1 cellular context compared by ENCODE assay signal in genomic region chr1:6299557-6300165, GRCh38.
TF ChIP-seq lines count a peak whose summit lies in the region.

No MANE protein-coding gene starts in this region.

TF ChIP-seq in GM12878, 131 proteins besides CTCF, POLR2A, EP300 and RAD21:
- TF ChIP-seq RELA (IDR thresholded peaks at IDR 0.05; ENCODE audit: borderline replicate concordance, partially characterized antibody) (no peak), ZBTB4 (CRISPR knock-in tag; IDR thresholded peaks at IDR 0.05) (no peak), EED (IDR thresholded peaks at IDR 0.05; ENCODE audit: low read depth) (0 out of 2 replicates have a peak, but pooled peaks have one; percentile 32), E4F1 (IDR thresholded peaks at IDR 0.05; ENCODE audit: borderline replicate concordance, partially characterized antibody) (no peak), IRF4 (IDR thresholded peaks at IDR 0.05; ENCODE audit: low read depth, low read length) (no peak), MXI1 (IDR thresholded peaks at IDR 0.05; ENCODE audit: low read depth, low read length) (no peak), ZZZ3 (IDR thresholded peaks at IDR 0.05; ENCODE audit: control insufficient read depth, insufficient read length, low read depth) (no peak), CBX3 (IDR thresholded peaks at IDR 0.05; ENCODE audit: borderline replicate concordance, low read depth) (no peak), ZSCAN29 (IDR thresholded peaks at IDR 0.05) (no peak), MAX (IDR thresholded peaks at IDR 0.05; ENCODE audit: low read depth, low read length) (no peak), SP1 (IDR thresholded peaks at IDR 0.05; ENCODE audit: low read depth, low read length) (no peak), JUNB (IDR thresholded peaks at IDR 0.05) (peak; percentile 12; the same call in 1 of the 2 replicates), KAT2A (conservative IDR thresholded peaks at IDR 0.05; ENCODE audit: control insufficient read depth, low read depth, low read length) (no peak), BCL3 (IDR thresholded peaks at IDR 0.05; ENCODE audit: borderline replicate concordance, insufficient read depth, low read depth, low read length, poor library complexity, severe bottlenecking) (no peak), SREBF1 (IDR thresholded peaks at IDR 0.05; ENCODE audit: low read length) (no peak), IKZF2 (IDR thresholded peaks at IDR 0.05) (no peak), TCF12 (IDR thresholded peaks at IDR 0.05; ENCODE audit: low read depth, low read length) (peak; percentile 88), CBX5 (IDR thresholded peaks at IDR 0.05; ENCODE audit: low read depth) (no peak), BHLHE40 (IDR thresholded peaks at IDR 0.05; ENCODE audit: borderline replicate concordance in 1 of 2, low read depth in 2 of 2, low read length in 1 of 2) (peak; percentile 67 to 76), HDAC6 (IDR thresholded peaks at IDR 0.05; ENCODE audit: unreplicated experiment) (no peak), GATAD2B (conservative IDR thresholded peaks at IDR 0.05; ENCODE audit: low read depth) (no peak), EZH2 (IDR thresholded peaks at IDR 0.05; ENCODE audit: borderline replicate concordance, control insufficient read depth, low read depth, low read length) (no peak), MLLT1 (IDR thresholded peaks at IDR 0.05) (no peak), TCF3 (IDR thresholded peaks at IDR 0.05; ENCODE audit: borderline replicate concordance, insufficient read depth, low read depth, low read length) (peak; percentile 27; the same call in 1 of the 2 replicates), IRF3 (IDR thresholded peaks at IDR 0.05) (no peak), HCFC1 (IDR thresholded peaks at IDR 0.05; ENCODE audit: low read length) (no peak), REST (IDR thresholded peaks at IDR 0.05; ENCODE audit: low read depth, low read length) (no peak), BCLAF1 (IDR thresholded peaks at IDR 0.05) (no peak), RCOR1 (conservative IDR thresholded peaks at IDR 0.05; ENCODE audit: low read depth, low read length) (no peak), RFX5 (IDR thresholded peaks at IDR 0.05; ENCODE audit: low read depth, low read length) (no peak), HDGF (IDR thresholded peaks at IDR 0.05) (no peak), MTA2 (IDR thresholded peaks at IDR 0.05; ENCODE audit: low read depth) (no peak), CEBPZ (IDR thresholded peaks at IDR 0.05; ENCODE audit: low read depth, low read length) (no peak), RUNX3 (IDR thresholded peaks at IDR 0.05; ENCODE audit: low read length) (peak; percentile 85), SKIL (IDR thresholded peaks at IDR 0.05; ENCODE audit: low read depth, poor library complexity, severe bottlenecking) (no peak), ZNF217 (IDR thresholded peaks at IDR 0.05) (no peak)
